In the genomic region with DNA sequence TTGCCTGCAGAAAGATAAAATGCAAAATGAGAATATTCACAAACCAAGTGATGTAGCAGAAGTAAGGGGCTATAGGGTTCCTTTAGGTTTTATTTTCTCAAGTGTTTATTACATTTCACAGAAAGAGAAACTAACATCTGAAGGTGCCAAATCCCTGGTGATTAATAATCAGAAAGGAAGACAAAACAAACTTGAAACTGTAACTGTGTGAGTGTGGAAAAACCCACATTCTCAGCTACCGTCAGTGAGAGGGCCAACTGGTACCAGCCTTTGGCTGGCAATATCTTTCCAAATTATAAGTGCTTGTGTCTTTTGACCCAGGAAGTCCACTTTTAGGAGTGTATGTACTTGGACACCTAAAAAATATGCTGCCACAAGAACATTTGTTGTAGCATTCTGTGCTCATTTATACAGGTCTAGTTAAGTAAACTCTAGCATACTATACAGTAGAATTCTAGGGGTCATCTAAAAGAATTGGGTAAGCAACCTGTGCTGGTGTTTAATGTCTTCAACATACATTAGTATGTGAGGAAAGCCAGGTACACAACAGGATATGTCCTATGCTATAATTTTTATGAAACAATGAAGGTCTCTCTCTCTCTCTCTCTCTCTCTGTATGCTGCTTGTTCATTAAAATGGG, we compare ENCODE assay signal across 12 cellular contexts. TPM values are rescaled to one million over a fixed set of nuclear protein-coding genes. Genes with fewer than 3 reads are reported as not detected.
DNase-seq lines count a peak whose midpoint lies in the region; ATAC-seq and TF ChIP-seq lines count a peak whose summit lies in the region.
"Had no signal": no experiment of that assay in that cellular context is flagged by ENCODE, and none has a peak within 500 bp of the region (broad histone marks: within the 10 kb centered on the region; RNA-seq: fewer than 3 reads in every experiment).

No MANE protein-coding gene starts in this region.

- TF ChIP-seq POLR2A in GM18505 (IDR thresholded peaks at IDR 0.05; ENCODE audit: borderline replicate concordance, extremely low read depth, insufficient read depth, insufficient read length) = no peak

- H3K27ac ChIP-seq in brain microvascular endothelial cell = no peak overlapping the region
- H3K27ac ChIP-seq: heart left ventricle had no signal

- in situ Hi-C loops in brain microvascular endothelial cell (cut with HindIII; ENCODE audit: low pct_ligation_motif_present, low sequenced_read_pairs) = no loop called here

- peaks cover 68% of the 10 kb centered on the region for H3K4me1 Mint-ChIP-seq in activated naive CD4-positive, alpha-beta T cell treated with anti-CD3 and anti-CD28 coated beads for 36 hours (ENCODE audit: low read depth)
- H3K4me1 Mint-ChIP-seq: WTC11 had no signal

- peaks cover 8% of the 10 kb centered on the region for H3K27me3 Mint-ChIP-seq in activated naive CD4-positive, alpha-beta T cell treated with anti-CD3 and anti-CD28 coated beads for 36 hours (ENCODE audit: low read depth)

- H3K27ac Mint-ChIP-seq in activated naive CD4-positive, alpha-beta T cell treated with anti-CD3 and anti-CD28 coated beads for 36 hours = no peak overlapping the region
- H3K27ac Mint-ChIP-seq: WTC11 had no signal

- DNase-seq in activated naive CD4-positive, alpha-beta T cell treated with anti-CD3 and anti-CD28 coated beads for 36 hours = peak; percentile 57
- no peak for DNase-seq in left colon
- no peak for DNase-seq in middle frontal gyrus (ENCODE audit: extremely low spot score, low spot score)
- DNase-seq in brain microvascular endothelial cell = no peak
- DNase-seq: heart left ventricle, NCI-H526 had no signal

- TF ChIP-seq CTCF in brain microvascular endothelial cell (IDR thresholded peaks at IDR 0.05; ENCODE audit: low read depth, low read length, missing control alignments) = no peak

- no peaks in the 10 kb centered on the region for H3K27me3 ChIP-seq in brain microvascular endothelial cell (replicated peaks)
- H3K27me3 ChIP-seq: heart left ventricle had no signal

- peak; percentile 80 for ATAC-seq in GM18505 (IDR thresholded peaks at IDR 0.05; ENCODE audit: unreplicated experiment)
- ATAC-seq in GM19467 (IDR thresholded peaks at IDR 0.05; ENCODE audit: unreplicated experiment) = peak; percentile 64
- peak; percentile 66 for ATAC-seq in HG03097 (IDR thresholded peaks at IDR 0.05; ENCODE audit: low FRiP score, unreplicated experiment)
- ATAC-seq in left colon = no peak
- no peak for ATAC-seq in SK-N-SH treated with all-trans-retinoic acid at 6 μM for 48 hours
- ATAC-seq: heart left ventricle, WTC11 had no signal

- H3K36me3 ChIP-seq in brain microvascular endothelial cell (replicated peaks) = no peaks in the 10 kb centered on the region
- H3K36me3 ChIP-seq: heart left ventricle had no signal

- H3K4me3 Mint-ChIP-seq in activated naive CD4-positive, alpha-beta T cell treated with anti-CD3 and anti-CD28 coated beads for 36 hours = peak overlapping the region; percentile 41
- H3K4me3 Mint-ChIP-seq: WTC11 had no signal

- CTCF ChIA-PET in activated naive CD4-positive, alpha-beta T cell treated with anti-CD3 and anti-CD28 coated beads for 36 hours (lab: Charles Lee) = interaction anchor here (0.8 to 3.7 kb wide), 3 partner anchors 8 to 37 kb away, joined by 3 to 28 read pairs (median 7); no protein-coding TSS in a partner anchor

- no peak overlapping the region for H3K4me3 ChIP-seq in brain microvascular endothelial cell (ENCODE audit: low read depth, low read length)
- H3K4me3 ChIP-seq: heart left ventricle had no signal

- no peaks in the 10 kb centered on the region for H3K36me3 Mint-ChIP-seq in activated naive CD4-positive, alpha-beta T cell treated with anti-CD3 and anti-CD28 coated beads for 36 hours (ENCODE audit: low read depth)
- H3K36me3 Mint-ChIP-seq: WTC11 had no signal

- no peaks in the 10 kb centered on the region for H3K9me3 Mint-ChIP-seq in activated naive CD4-positive, alpha-beta T cell treated with anti-CD3 and anti-CD28 coated beads for 36 hours
- H3K9me3 Mint-ChIP-seq: WTC11 had no signal

- intact Hi-C loops in activated naive CD4-positive, alpha-beta T cell treated with anti-CD3 and anti-CD28 coated beads for 36 hours (cut with micrococcal nuclease) = loop anchor here (1.0 to 10.0 kb wide), 8 partner anchors 8 to 1566 kb away; a partner anchor contains a TSS
- intact Hi-C loops in left colon (cut with DNase I, micrococcal nuclease) = no loop called here

TF ChIP-seq in SK-N-SH treated with all-trans-retinoic acid at 6 μM for 48 hours, 23 proteins besides CTCF, POLR2A, EP300 and RAD21:
- TF ChIP-seq SNAI2 (CRISPR knock-in tag; IDR thresholded peaks at IDR 0.05) (no peak), PPARA (CRISPR knock-in tag; IDR thresholded peaks at IDR 0.05; ENCODE audit: borderline replicate concordance) (no peak), ZFP3 (CRISPR knock-in tag; IDR thresholded peaks at IDR 0.05) (no peak), ZFP30 (CRISPR knock-in tag; IDR thresholded peaks at IDR 0.05) (no peak), ZNF70 (CRISPR knock-in tag; IDR thresholded peaks at IDR 0.05) (no peak), OSR1 (CRISPR knock-in tag; IDR thresholded peaks at IDR 0.05) (no peak), BACH2 (CRISPR knock-in tag; IDR thresholded peaks at IDR 0.05; ENCODE audit: borderline replicate concordance) (no peak), TCF4 (CRISPR knock-in tag; IDR thresholded peaks at IDR 0.05; ENCODE audit: borderline replicate concordance) (no peak)

RNA-seq across cellular contexts. Expression of a gene that starts 6.6 kb away (rescaled TPM):
- total RNA-seq in activated naive CD4-positive, alpha-beta T cell treated with anti-CD3 and anti-CD28 coated beads for 36 hours = 10 to 100 TPM; 18.5 to 20.0 TPM
- total RNA-seq in left colon = 1 to 10 TPM; 1.1 to 5.7 TPM
- total RNA-seq: chondrocyte had no signal

Comparison
In these comparisons a context has a peak if more than half of its experiments do, and no peak if none do; other contexts are left out.
1. ATAC-seq: peak in GM18505 (single experiment), GM19467 (single experiment) and HG03097 (single experiment); none in left colon (single experiment) and SK-N-SH treated with all-trans-retinoic acid at 6 μM for 48 hours (single experiment).